Comparison of ENCODE assay signal across 23 cellular contexts in the genomic region with DNA sequence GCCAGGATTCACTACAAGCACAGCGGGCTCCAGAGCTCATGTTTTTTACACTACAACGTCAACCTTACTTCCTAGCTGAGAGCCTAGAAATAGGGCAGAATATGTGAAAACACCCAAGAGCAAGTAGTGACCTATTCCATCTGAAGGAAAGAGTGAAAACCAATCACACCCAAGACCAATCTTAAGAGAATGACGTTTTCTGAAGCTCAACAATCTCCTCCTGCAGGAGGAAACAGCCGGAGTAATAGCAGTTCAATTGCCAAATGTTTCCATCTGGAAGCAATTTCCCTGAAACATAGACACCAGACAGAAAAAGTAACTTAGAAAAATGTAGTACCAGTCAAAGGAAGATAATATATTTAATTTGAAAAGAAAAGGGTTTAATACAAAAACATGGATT.
DNase-seq lines count a peak whose midpoint lies in the region; ATAC-seq and FAIRE-seq lines count a peak whose summit lies in the region.
"Had no signal": no experiment of that assay in that cellular context is flagged by ENCODE, and none has a peak within 500 bp of the region (broad histone marks: within the 10 kb centered on the region; RNA-seq: fewer than 3 reads in every experiment).

No MANE protein-coding gene starts in this region.

- ATAC-seq in left cardiac atrium (peak; percentile 61 to 80), GM21367 (IDR thresholded peaks at IDR 0.05; ENCODE audit: unreplicated experiment) (no peak)
- ATAC-seq: WTC11 had no signal

- intact Hi-C loops in left cardiac atrium (cut with DNase I) = no loop called here

- DNase-seq in GM04503 (ENCODE audit: low read depth) (peak; percentile 33), left cardiac atrium (no peak), superior temporal gyrus (ENCODE audit: extremely low spot score) (peak; percentile 5), inferior parietal cortex (ENCODE audit: extremely low spot score) (no peak), iPS-NIHi11 (ENCODE audit: low spot score) (no peak)
- DNase-seq: activated CD4-positive, alpha-beta T cell treated with anti-CD3 and anti-CD28 coated beads, Interleukin-2, amount 10 ng/mL, durations not matched to agents 7 days and 5 days; activated gamma-delta T cell; activated T-cell treated with anti-CD3 and anti-CD28 coated beads, Interleukin-2, amount 50 U/mL, for 24 hours; AML-193; CD4-positive, alpha-beta memory T cell; central memory CD4-positive, alpha-beta T cell; EL; KBM-7; NCI-H1105 treated with DMSO at 0.1 percent for 48 hours; NCI-H2029; NCI-H524 treated with DMSO at 0.1 percent for 48 hours; SIG-M5; stimulated activated CD4-positive, alpha-beta T cell treated with anti-CD3 and anti-CD28 coated beads, Interleukin-4, amount 100 ng/mL, for 1 hour; substantia nigra had no signal

- peak; percentile 68 for FAIRE-seq in endometrium (lab: Jason Lieb, UNC)
- FAIRE-seq: H54 had no signal

Comparison
In these comparisons a context has a peak if more than half of its experiments do, and no peak if none do; other contexts are left out.
1. DNase-seq: peak in GM04503 (single experiment) and superior temporal gyrus (single experiment); none in left cardiac atrium (single experiment), inferior parietal cortex (single experiment) and iPS-NIHi11 (single experiment).